In genomic region chr5:56202483-56202882, GRCh38 we compare ENCODE assay signal across 1 cellular context.
A peak's percentile ranks its signal among the peaks of the same experiment; 100 is the strongest.
TF ChIP-seq lines count a peak whose summit lies in the region.

No MANE protein-coding gene starts in this region.

TF ChIP-seq in HepG2, 621 proteins besides CTCF, POLR2A, EP300 and RAD21 (continued from another document and continues in another):
- TF ChIP-seq MTERF4 (CRISPR knock-in tag; IDR thresholded peaks at IDR 0.05), result no peak
- peak; percentile 71; the same call in 1 of the 2 replicates for TF ChIP-seq HOXA5 (CRISPR knock-in tag; IDR thresholded peaks at IDR 0.05)
- peak; percentile 83 for TF ChIP-seq PPARG (CRISPR knock-in tag; conservative IDR thresholded peaks at IDR 0.05)
- peak; percentile 86 for TF ChIP-seq MED13 (CRISPR knock-in tag; IDR thresholded peaks at IDR 0.05)
- peak; percentile 88 for TF ChIP-seq PAXIP1 (CRISPR knock-in tag; conservative IDR thresholded peaks at IDR 0.05)
- TF ChIP-seq RAD51 (IDR thresholded peaks at IDR 0.05; ENCODE audit: borderline replicate concordance), result no peak
- no peak for TF ChIP-seq CENPX (CRISPR knock-in tag; IDR thresholded peaks at IDR 0.05)
- TF ChIP-seq FOXA3 (CRISPR knock-in tag; IDR thresholded peaks at IDR 0.05), result peak; percentile 95
- peak; percentile 65; the same call in 1 of the 2 replicates for TF ChIP-seq NR2F2 (IDR thresholded peaks at IDR 0.05; ENCODE audit: borderline replicate concordance, low read depth)
- TF ChIP-seq POGK (CRISPR knock-in tag; conservative IDR thresholded peaks at IDR 0.05), result no peak
- 0 out of 2 replicates have a peak, but pooled peaks have one; percentile 43 for TF ChIP-seq DDIT3 (CRISPR knock-in tag; IDR thresholded peaks at IDR 0.05)
- no peak for TF ChIP-seq ZNF776 (CRISPR knock-in tag; IDR thresholded peaks at IDR 0.05)
- peak; percentile 86 for TF ChIP-seq FOXO1 (CRISPR knock-in tag; IDR thresholded peaks at IDR 0.05)
- peak; percentile 62 for TF ChIP-seq ZMYM2 (CRISPR knock-in tag; IDR thresholded peaks at IDR 0.05)
- TF ChIP-seq FOSL2 (CRISPR knock-in tag; IDR thresholded peaks at IDR 0.05), result peak; percentile 86
- peak; percentile 66; the same call in 1 of the 2 replicates for TF ChIP-seq TRIM24 (CRISPR knock-in tag; IDR thresholded peaks at IDR 0.05)
- 0 out of 2 replicates have a peak, but pooled peaks have one; percentile 23 for TF ChIP-seq HOMEZ (CRISPR knock-in tag; IDR thresholded peaks at IDR 0.05; ENCODE audit: low read depth)
- TF ChIP-seq FOSL1 (CRISPR knock-in tag; IDR thresholded peaks at IDR 0.05; ENCODE audit: borderline replicate concordance), result peak; percentile 31; the same call in 1 of the 2 replicates
- peak; percentile 80 for TF ChIP-seq HMG20B (CRISPR knock-in tag; conservative IDR thresholded peaks at IDR 0.05)
- TF ChIP-seq SMAD1 (CRISPR knock-in tag; IDR thresholded peaks at IDR 0.05; ENCODE audit: borderline replicate concordance, low read depth), result no peak
- no peak for TF ChIP-seq RFX3 (CRISPR knock-in tag; IDR thresholded peaks at IDR 0.05)
- peak; percentile 76; the same call in 1 of the 2 replicates for TF ChIP-seq MIER3 (CRISPR knock-in tag; IDR thresholded peaks at IDR 0.05; ENCODE audit: borderline replicate concordance)
- TF ChIP-seq SIX4 (CRISPR knock-in tag; IDR thresholded peaks at IDR 0.05), result peak; percentile 88
- no peak for TF ChIP-seq CBX1 (IDR thresholded peaks at IDR 0.05; ENCODE audit: low read depth)
- TF ChIP-seq ZNF362 (CRISPR knock-in tag; IDR thresholded peaks at IDR 0.05; ENCODE audit: borderline replicate concordance), result peak; percentile 56; the same call in 1 of the 2 replicates
- peak; percentile 99 for TF ChIP-seq GATAD2A (CRISPR knock-in tag; IDR thresholded peaks at IDR 0.05)
- TF ChIP-seq MTF2 (CRISPR knock-in tag; IDR thresholded peaks at IDR 0.05; ENCODE audit: borderline replicate concordance), result no peak
- no peak for TF ChIP-seq ZNF552 (CRISPR knock-in tag; IDR thresholded peaks at IDR 0.05; ENCODE audit: borderline replicate concordance)
- peak; percentile 44; the same call in 1 of the 2 replicates for TF ChIP-seq NKX3-1 (CRISPR knock-in tag; IDR thresholded peaks at IDR 0.05)
- peak; percentile 79; the same call in 1 of the 2 replicates for TF ChIP-seq ZNF280D (CRISPR knock-in tag; IDR thresholded peaks at IDR 0.05)
- no peak for TF ChIP-seq ATF5 (CRISPR knock-in tag; IDR thresholded peaks at IDR 0.05; ENCODE audit: low read depth)
- TF ChIP-seq LCORL (IDR thresholded peaks at IDR 0.05), result no peak
- TF ChIP-seq LCORL (CRISPR knock-in tag; IDR thresholded peaks at IDR 0.05), result no peak
- peak; percentile 93 for TF ChIP-seq BCL6 (CRISPR knock-in tag; IDR thresholded peaks at IDR 0.05)
- peak; percentile 80 for TF ChIP-seq ATF3 (CRISPR knock-in tag; IDR thresholded peaks at IDR 0.05)
- no peak for TF ChIP-seq ZNF33B (CRISPR knock-in tag; IDR thresholded peaks at IDR 0.05)
- no peak for TF ChIP-seq XBP1 (CRISPR knock-in tag; IDR thresholded peaks at IDR 0.05)
- TF ChIP-seq ZFP62 (CRISPR knock-in tag; IDR thresholded peaks at IDR 0.05), result no peak
- peak; percentile 79 for TF ChIP-seq HNF4G (IDR thresholded peaks at IDR 0.05; ENCODE audit: borderline replicate concordance, low read depth, low read length)
- no peak for TF ChIP-seq HNF4G (CRISPR knock-in tag; IDR thresholded peaks at IDR 0.05; ENCODE audit: borderline replicate concordance, low read depth)
- peak; percentile 85 for TF ChIP-seq GATA4 (IDR thresholded peaks at IDR 0.05; ENCODE audit: borderline replicate concordance, low read depth)
- peak; percentile 53; the same call in 1 of the 2 replicates for TF ChIP-seq ZKSCAN8 (CRISPR knock-in tag; IDR thresholded peaks at IDR 0.05; ENCODE audit: borderline replicate concordance)
- TF ChIP-seq RERE (CRISPR knock-in tag; IDR thresholded peaks at IDR 0.05; ENCODE audit: low read depth), result peak; percentile 80
- peak; percentile 51 for TF ChIP-seq ZMYM4 (CRISPR knock-in tag; IDR thresholded peaks at IDR 0.05)
- TF ChIP-seq FOXK1 (CRISPR knock-in tag; IDR thresholded peaks at IDR 0.05; ENCODE audit: borderline replicate concordance, low read depth), result peak; percentile 86; the same call in 1 of the 2 replicates
- TF ChIP-seq ZNF816 (CRISPR knock-in tag; IDR thresholded peaks at IDR 0.05; ENCODE audit: borderline replicate concordance), result no peak
- no peak for TF ChIP-seq FIP1L1 (IDR thresholded peaks at IDR 0.05; ENCODE audit: borderline replicate concordance, insufficient read depth, low read depth, low read length)
